Comparison of ENCODE assay signal across 12 cellular contexts in the genomic region with DNA sequence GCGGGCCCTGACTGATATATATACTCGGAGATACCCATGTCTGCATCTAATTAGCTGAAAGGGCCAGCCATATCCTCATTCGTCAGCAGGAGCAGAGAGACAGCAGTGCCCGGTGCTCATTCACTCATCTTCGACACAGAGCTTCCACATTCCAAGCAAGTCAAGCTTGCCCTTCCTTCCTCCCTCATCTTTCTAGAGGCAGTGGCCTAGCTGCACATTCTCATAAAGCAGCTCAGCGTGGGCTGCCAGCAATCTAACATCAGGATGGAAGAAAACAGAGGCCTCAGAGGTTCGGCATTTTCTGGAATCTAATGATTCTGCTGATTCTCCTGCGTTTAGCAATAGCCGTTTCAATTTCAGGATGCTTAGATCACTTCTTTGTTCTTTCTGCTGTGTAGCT.
DNase-seq lines count a peak whose midpoint lies in the region; TF ChIP-seq lines count a peak whose summit lies in the region.
"Had no signal": no experiment of that assay in that cellular context is flagged by ENCODE, and none has a peak within 500 bp of the region (broad histone marks: within the 10 kb centered on the region; RNA-seq: fewer than 3 reads in every experiment).

No MANE protein-coding gene starts in this region.

- 27 to 69% methylated on average over 3 to 9 of the region's 9 CpGs for WGBS in transverse colon (ENCODE audit: low coverage in 1 of 2), 2 donors

- no peak overlapping the region for H3K4me3 Mint-ChIP-seq in mesothelial cell of epicardium
- H3K4me3 Mint-ChIP-seq: dendritic cell treated with granulocyte-macrophage colony-stimulating factor and Interleukin-4, amounts not matched to agents 40 ng/mL and 50 ng/mL, for 4 days; IgD-negative memory B cell; T-cell had no signal

- H3K9me3 Mint-ChIP-seq in mesothelial cell of epicardium: no peaks in the 10 kb centered on the region
- H3K9me3 Mint-ChIP-seq: dendritic cell treated with granulocyte-macrophage colony-stimulating factor and Interleukin-4, amounts not matched to agents 40 ng/mL and 50 ng/mL, for 4 days; IgD-negative memory B cell; T-cell had no signal

- TF ChIP-seq CTCF in coronary artery (IDR thresholded peaks at IDR 0.05): no peak
- TF ChIP-seq CTCF in mesothelial cell of epicardium (IDR thresholded peaks at IDR 0.05; ENCODE audit: unreplicated experiment): no peak
- no peak for TF ChIP-seq CTCF in transverse colon (IDR thresholded peaks at IDR 0.05)

- no peak for TF ChIP-seq POLR2A in transverse colon (IDR thresholded peaks at IDR 0.05)

- H3K27me3 Mint-ChIP-seq in mesothelial cell of epicardium (ENCODE audit: low read depth): no peaks in the 10 kb centered on the region
- H3K27me3 Mint-ChIP-seq: dendritic cell treated with granulocyte-macrophage colony-stimulating factor and Interleukin-4, amounts not matched to agents 40 ng/mL and 50 ng/mL, for 4 days; IgD-negative memory B cell had no signal

- no peak for TF ChIP-seq EP300 in transverse colon (IDR thresholded peaks at IDR 0.05; ENCODE audit: low read depth)

- H3K36me3 ChIP-seq in transverse colon: no peaks in the 10 kb centered on the region

- in situ Hi-C loops in transverse colon (cut with MboI; ENCODE audit: low pct_ligation_motif_present in 1 of 4, low pct_unique_long_range_greater_than_20kb in 1 of 4, low sequenced_read_pairs in 3 of 4): loop anchor here (10.0 to 25.0 kb wide), 6 partner anchors 118 to 451 kb away; a partner anchor contains a TSS

- H3K27ac Mint-ChIP-seq in mesothelial cell of epicardium: peak overlapping the region; percentile 47
- H3K27ac Mint-ChIP-seq: dendritic cell treated with granulocyte-macrophage colony-stimulating factor and Interleukin-4, amounts not matched to agents 40 ng/mL and 50 ng/mL, for 4 days; T-cell had no signal

- peaks cover 19 to 68% (median 41%) of the 10 kb centered on the region in 4 donors for H3K4me1 ChIP-seq in transverse colon

- H3K4me1 Mint-ChIP-seq in mesothelial cell of epicardium: peaks cover 30% of the 10 kb centered on the region
- H3K4me1 Mint-ChIP-seq: T-cell had no signal

- no peaks in the 10 kb centered on the region for H3K36me3 Mint-ChIP-seq in mesothelial cell of epicardium
- H3K36me3 Mint-ChIP-seq: IgD-negative memory B cell, T-cell had no signal

- H3K27ac ChIP-seq in coronary artery: peak overlapping the region; percentile 24 to 51
- peak overlapping the region; percentile 19 to 68 (median 64) for H3K27ac ChIP-seq in transverse colon

- DNase-seq in NCI-H526 (lab: John Stamatoyannopoulos, UW) (peak; percentile 27 to 33), coronary artery (ENCODE audit: low spot score) (no peak), mesothelial cell of epicardium (ENCODE audit: low spot score in 2 of 2, unreplicated experiment in 2 of 2) (no peak), transverse colon (no peak), occipital lobe (lab: John Stamatoyannopoulos, UW) (no peak), HuH-7.5 (ENCODE audit: low spot score) (no peak)
- DNase-seq in activated CD8-positive, alpha-beta memory T cell treated with anti-CD3 and anti-CD28 coated beads for 24 hours: no peak
- DNase-seq: NCI-H524 treated with DMSO at 0.1 percent for 48 hours; stimulated activated naive CD4-positive, alpha-beta T cell treated with Interleukin-2 at 50 U/mL for 16 hours; T-cell had no signal

- H3K4me3 ChIP-seq in coronary artery (peak overlapping the region; percentile 5), transverse colon (no peak overlapping the region)

- H3K9me3 ChIP-seq in transverse colon: no peaks in the 10 kb centered on the region

- intact Hi-C loops in transverse colon (cut with DNase I; ENCODE audit: low total_unique reads): loop anchor here (10.0 kb wide), 1 partner anchor 148 kb away; no protein-coding TSS in a partner anchor

- no peaks in the 10 kb centered on the region for H3K27me3 ChIP-seq in transverse colon

Comparison
In these comparisons a context has a peak if more than half of its experiments do, and no peak if none do; other contexts are left out.
1. DNase-seq: peak in NCI-H526 (2 of 2); none in coronary artery (single experiment), mesothelial cell of epicardium (0 of 2), transverse colon (single experiment), activated CD8-positive, alpha-beta memory T cell treated with anti-CD3 and anti-CD28 coated beads for 24 hours (single experiment), occipital lobe (single experiment) and HuH-7.5 (single experiment).